ENCODE assay signal across 17 cellular contexts in the genomic region with DNA sequence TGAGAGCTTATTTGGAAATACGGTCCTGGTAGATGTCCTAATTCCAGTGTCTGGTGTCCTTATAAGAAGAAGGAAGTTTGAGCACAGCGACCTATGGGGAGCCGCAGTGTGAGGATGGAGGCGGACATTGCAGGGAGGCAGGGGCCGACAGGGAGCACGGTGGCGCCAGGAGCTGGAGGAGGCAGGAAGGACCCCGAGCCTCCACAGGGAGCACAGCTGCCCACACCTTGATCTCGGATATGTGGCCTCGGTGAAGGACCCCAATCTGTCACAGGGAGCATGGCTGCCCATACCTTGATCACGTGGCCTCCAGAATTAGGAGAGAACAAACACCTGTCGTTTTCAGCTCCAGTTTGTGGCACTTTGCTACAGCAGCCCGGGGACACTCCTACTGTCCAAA.
DNase-seq lines count a peak whose midpoint lies in the region; ATAC-seq and TF ChIP-seq lines count a peak whose summit lies in the region.
"Had no signal": no experiment of that assay in that cellular context is flagged by ENCODE, and none has a peak within 500 bp of the region (broad histone marks: within the 10 kb centered on the region; RNA-seq: fewer than 3 reads in every experiment).

No MANE protein-coding gene starts in this region.

- DNase-seq in activated effector memory CD4-positive, alpha-beta T cell treated with anti-CD3 and anti-CD28 coated beads, Interleukin-2, amount 50 U/mL, for 16 hours = peak; percentile 59
- no peak for DNase-seq in activated effector memory CD4-positive, alpha-beta T cell treated with Interleukin-2 at 50 U/mL for 16 hours
- peak; percentile 29 for DNase-seq in islet precursor cell
- DNase-seq in osteocyte (ENCODE audit: extremely low spot score, unreplicated experiment) = peak; percentile 67
- DNase-seq in HCEC 1CT = no peak
- DNase-seq: AML-193; Calu3; CD4-positive, alpha-beta T cell; DMS 273 treated with DMSO at 0.1 percent for 48 hours; DMS53; DND-41; EL had no signal

- no peak overlapping the region for H3K4me3 Mint-ChIP-seq in osteocyte (ENCODE audit: unreplicated experiment)
- H3K4me3 Mint-ChIP-seq: CD4-positive, alpha-beta T cell; GM23338 had no signal

- H3K27me3 Mint-ChIP-seq in osteocyte (ENCODE audit: unreplicated experiment) = no peaks in the 10 kb centered on the region

- ATAC-seq in HG03196 (IDR thresholded peaks at IDR 0.05; ENCODE audit: unreplicated experiment) = no peak
- no peak for ATAC-seq in GM18861 (IDR thresholded peaks at IDR 0.05; ENCODE audit: unreplicated experiment)
- ATAC-seq: A549, GM12878 had no signal

- no peak overlapping the region for H3K27ac Mint-ChIP-seq in osteocyte (ENCODE audit: unreplicated experiment)
- H3K27ac Mint-ChIP-seq: CD4-positive, alpha-beta T cell; GM23338 had no signal

- H3K36me3 Mint-ChIP-seq in osteocyte (ENCODE audit: unreplicated experiment) = no peaks in the 10 kb centered on the region

- peaks cover 25% of the 10 kb centered on the region for H3K9me3 Mint-ChIP-seq in osteocyte (ENCODE audit: unreplicated experiment)

- TF ChIP-seq CTCF in osteocyte (IDR thresholded peaks at IDR 0.05) = no peak

- no peaks in the 10 kb centered on the region for H3K4me1 Mint-ChIP-seq in osteocyte (ENCODE audit: unreplicated experiment)
- H3K4me1 Mint-ChIP-seq: GM23338 had no signal

Comparison
In these comparisons a context has a peak if more than half of its experiments do, and no peak if none do; other contexts are left out.
1. DNase-seq: peak in activated effector memory CD4-positive, alpha-beta T cell treated with anti-CD3 and anti-CD28 coated beads, Interleukin-2, amount 50 U/mL, for 16 hours (single experiment), islet precursor cell (single experiment) and osteocyte (single experiment); none in activated effector memory CD4-positive, alpha-beta T cell treated with Interleukin-2 at 50 U/mL for 16 hours (single experiment) and HCEC 1CT (single experiment).